In the genomic region with DNA sequence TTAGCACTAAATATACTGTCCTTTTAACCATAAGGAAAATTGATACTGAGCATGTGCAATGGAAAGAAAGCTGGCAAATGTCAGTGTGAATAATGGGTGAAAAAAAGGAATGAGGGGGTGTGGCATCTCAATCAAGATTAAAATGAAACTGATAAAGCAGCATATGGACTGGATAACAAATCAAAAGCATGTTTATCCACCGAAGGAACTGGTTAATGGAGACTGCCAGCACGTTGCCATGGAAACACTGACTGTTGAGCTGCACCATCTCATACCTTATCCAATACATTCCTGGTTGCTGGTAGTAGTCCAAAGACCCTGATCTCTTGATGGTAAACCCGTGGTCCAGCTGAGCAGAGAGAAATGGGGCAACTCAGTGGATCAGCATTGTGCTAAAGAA, we compare ENCODE assay signal across 2 cellular contexts.
TF ChIP-seq lines count a peak whose summit lies in the region.

No MANE protein-coding gene starts in this region.

TF ChIP-seq in IMR-90, 13 proteins besides CTCF, POLR2A, EP300 and RAD21 (continued from another document):
- TF ChIP-seq, protein P1, sequence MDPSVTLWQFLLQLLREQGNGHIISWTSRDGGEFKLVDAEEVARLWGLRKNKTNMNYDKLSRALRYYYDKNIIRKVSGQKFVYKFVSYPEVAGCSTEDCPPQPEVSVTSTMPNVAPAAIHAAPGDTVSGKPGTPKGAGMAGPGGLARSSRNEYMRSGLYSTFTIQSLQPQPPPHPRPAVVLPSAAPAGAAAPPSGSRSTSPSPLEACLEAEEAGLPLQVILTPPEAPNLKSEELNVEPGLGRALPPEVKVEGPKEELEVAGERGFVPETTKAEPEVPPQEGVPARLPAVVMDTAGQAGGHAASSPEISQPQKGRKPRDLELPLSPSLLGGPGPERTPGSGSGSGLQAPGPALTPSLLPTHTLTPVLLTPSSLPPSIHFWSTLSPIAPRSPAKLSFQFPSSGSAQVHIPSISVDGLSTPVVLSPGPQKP (IDR thresholded peaks at IDR 0.05; ENCODE audit: borderline replicate concordance, low read depth, low read length), result no peak
- TF ChIP-seq MXI1 (IDR thresholded peaks at IDR 0.05; ENCODE audit: borderline replicate concordance, low read depth, low read length), result no peak
TF ChIP-seq in IMR-90: peak in this region for 0.

TF ChIP-seq in SK-N-SH treated with all-trans-retinoic acid at 6 μM for 48 hours, 23 proteins besides CTCF, POLR2A, EP300 and RAD21 (continued from another document):
- TF ChIP-seq, protein P2, sequence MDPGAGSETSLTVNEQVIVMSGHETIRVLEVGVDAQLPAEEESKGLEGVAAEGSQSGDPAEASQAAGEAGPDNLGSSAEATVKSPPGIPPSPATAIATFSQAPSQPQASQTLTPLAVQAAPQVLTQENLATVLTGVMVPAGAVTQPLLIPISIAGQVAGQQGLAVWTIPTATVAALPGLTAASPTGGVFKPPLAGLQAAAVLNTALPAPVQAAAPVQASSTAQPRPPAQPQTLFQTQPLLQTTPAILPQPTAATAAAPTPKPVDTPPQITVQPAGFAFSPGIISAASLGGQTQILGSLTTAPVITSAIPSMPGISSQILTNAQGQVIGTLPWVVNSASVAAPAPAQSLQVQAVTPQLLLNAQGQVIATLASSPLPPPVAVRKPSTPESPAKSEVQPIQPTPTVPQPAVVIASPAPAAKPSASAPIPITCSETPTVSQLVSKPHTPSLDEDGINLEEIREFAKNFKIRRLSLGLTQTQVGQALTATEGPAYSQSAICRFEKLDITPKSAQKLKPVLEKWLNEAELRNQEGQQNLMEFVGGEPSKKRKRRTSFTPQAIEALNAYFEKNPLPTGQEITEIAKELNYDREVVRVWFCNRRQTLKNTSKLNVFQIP (CRISPR knock-in tag; IDR thresholded peaks at IDR 0.05; ENCODE audit: borderline replicate concordance, low read depth), result no peak
- no peak for TF ChIP-seq ZFP3 (CRISPR knock-in tag; IDR thresholded peaks at IDR 0.05)
- TF ChIP-seq ISL1 (CRISPR knock-in tag; IDR thresholded peaks at IDR 0.05), result 0 out of 2 replicates have a peak, but pooled peaks have one; percentile 31
- no peak for TF ChIP-seq ZNF8 (CRISPR knock-in tag; IDR thresholded peaks at IDR 0.05)
- TF ChIP-seq, protein P3, sequence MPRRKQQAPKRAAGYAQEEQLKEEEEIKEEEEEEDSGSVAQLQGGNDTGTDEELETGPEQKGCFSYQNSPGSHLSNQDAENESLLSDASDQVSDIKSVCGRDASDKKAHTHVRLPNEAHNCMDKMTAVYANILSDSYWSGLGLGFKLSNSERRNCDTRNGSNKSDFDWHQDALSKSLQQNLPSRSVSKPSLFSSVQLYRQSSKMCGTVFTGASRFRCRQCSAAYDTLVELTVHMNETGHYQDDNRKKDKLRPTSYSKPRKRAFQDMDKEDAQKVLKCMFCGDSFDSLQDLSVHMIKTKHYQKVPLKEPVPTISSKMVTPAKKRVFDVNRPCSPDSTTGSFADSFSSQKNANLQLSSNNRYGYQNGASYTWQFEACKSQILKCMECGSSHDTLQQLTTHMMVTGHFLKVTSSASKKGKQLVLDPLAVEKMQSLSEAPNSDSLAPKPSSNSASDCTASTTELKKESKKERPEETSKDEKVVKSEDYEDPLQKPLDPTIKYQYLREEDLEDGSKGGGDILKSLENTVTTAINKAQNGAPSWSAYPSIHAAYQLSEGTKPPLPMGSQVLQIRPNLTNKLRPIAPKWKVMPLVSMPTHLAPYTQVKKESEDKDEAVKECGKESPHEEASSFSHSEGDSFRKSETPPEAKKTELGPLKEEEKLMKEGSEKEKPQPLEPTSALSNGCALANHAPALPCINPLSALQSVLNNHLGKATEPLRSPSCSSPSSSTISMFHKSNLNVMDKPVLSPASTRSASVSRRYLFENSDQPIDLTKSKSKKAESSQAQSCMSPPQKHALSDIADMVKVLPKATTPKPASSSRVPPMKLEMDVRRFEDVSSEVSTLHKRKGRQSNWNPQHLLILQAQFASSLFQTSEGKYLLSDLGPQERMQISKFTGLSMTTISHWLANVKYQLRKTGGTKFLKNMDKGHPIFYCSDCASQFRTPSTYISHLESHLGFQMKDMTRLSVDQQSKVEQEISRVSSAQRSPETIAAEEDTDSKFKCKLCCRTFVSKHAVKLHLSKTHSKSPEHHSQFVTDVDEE (CRISPR knock-in tag; IDR thresholded peaks at IDR 0.05), result peak; percentile 82; the same call in 1 of the 2 replicates
- TF ChIP-seq RARB (CRISPR knock-in tag; IDR thresholded peaks at IDR 0.05), result no peak
